Comparison of ENCODE assay signal across 15 cellular contexts in the genomic region with DNA sequence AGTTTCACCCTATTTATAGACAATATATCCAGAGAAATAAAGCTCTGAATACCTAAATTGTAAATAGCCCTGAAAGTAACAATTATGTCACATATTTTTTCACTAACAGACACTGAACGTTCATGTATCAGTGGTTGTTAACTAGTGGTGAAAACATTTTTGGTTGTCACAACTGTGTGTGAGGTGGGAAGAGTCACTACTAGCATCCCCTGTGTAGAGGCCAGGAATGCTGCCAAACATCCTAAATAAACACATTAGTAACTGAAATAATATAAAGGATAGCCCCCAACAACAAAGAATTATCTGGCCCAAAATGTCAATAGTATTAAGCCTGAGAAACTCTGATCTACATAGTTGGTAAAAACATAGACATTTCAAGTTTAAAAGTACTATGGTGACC.
"Had no signal": no experiment of that assay in that cellular context is flagged by ENCODE, and none has a peak within 500 bp of the region (broad histone marks: within the 10 kb centered on the region; RNA-seq: fewer than 3 reads in every experiment).

No MANE protein-coding gene starts in this region.

- H3K27me3 Mint-ChIP-seq: activated B cell treated with CpG ODN at 0.5 μM for 24 hours had no signal

- H3K4me1 Mint-ChIP-seq: endodermal cell had no signal

- H3K27ac ChIP-seq: tibial artery had no signal

- H3K4me3 Mint-ChIP-seq: activated B cell treated with CpG ODN at 0.5 μM for 24 hours; activated CD8-positive, alpha-beta T cell treated with anti-CD3 and anti-CD28 coated beads, Interleukin-2, amount 10 ng/mL, durations not matched to agents 7 days and 5 days; endodermal cell had no signal

- H3K27me3 ChIP-seq: tibial artery had no signal

- ATAC-seq: activated CD8-positive, alpha-beta T cell treated with anti-CD3 and anti-CD28 coated beads, Interleukin-2, amount 10 ng/mL, durations not matched to agents 7 days and 5 days; activated naive CD4-positive, alpha-beta T cell treated with anti-CD3 and anti-CD28 coated beads, Interleukin-2, amount 50 U/mL, for 72 hours; left colon had no signal

- DNase-seq: activated B cell treated with CpG ODN at 0.5 μM for 24 hours; activated CD4-positive, alpha-beta T cell treated with anti-CD3 and anti-CD28 coated beads for 48 hours; activated CD8-positive, alpha-beta memory T cell treated with anti-CD3 and anti-CD28 coated beads, Interleukin-2, amount 50 U/mL, for 4 hours; activated CD8-positive, alpha-beta T cell treated with anti-CD3 and anti-CD28 coated beads, Interleukin-2, amount 10 ng/mL, durations not matched to agents 7 days and 5 days; activated effector memory CD4-positive, alpha-beta T cell treated with anti-CD3 and anti-CD28 coated beads, Interleukin-2, amount 50 U/mL, for 16 hours; activated T-cell treated with anti-CD3 and anti-CD28 coated beads, Interleukin-2, amount 50 U/mL, for 48 hours; anterior cingulate cortex; endodermal cell; left colon; midbrain; stimulated activated CD4-positive, alpha-beta T cell treated with anti-CD3 and anti-CD28 coated beads, Interleukin-2, amount 100 ng/mL, for 48 hours; stimulated activated naive CD4-positive, alpha-beta T cell; tibial artery had no signal

- H3K27ac Mint-ChIP-seq: activated B cell treated with CpG ODN at 0.5 μM for 24 hours; activated CD8-positive, alpha-beta T cell treated with anti-CD3 and anti-CD28 coated beads, Interleukin-2, amount 10 ng/mL, durations not matched to agents 7 days and 5 days; activated naive CD4-positive, alpha-beta T cell treated with anti-CD3 and anti-CD28 coated beads, Interleukin-2, amount 50 U/mL, for 72 hours; endodermal cell had no signal

- H3K4me3 ChIP-seq: lung, tibial artery had no signal

- H3K9me3 ChIP-seq: tibial artery had no signal

- H3K9me3 Mint-ChIP-seq: activated B cell treated with CpG ODN at 0.5 μM for 24 hours; activated naive CD4-positive, alpha-beta T cell treated with anti-CD3 and anti-CD28 coated beads, Interleukin-2, amount 50 U/mL, for 72 hours; endodermal cell had no signal
